10 cellular contexts compared by ENCODE assay signal in genomic region chr1:229440821-229441537, GRCh38. TPM values are rescaled to one million over a fixed set of nuclear protein-coding genes. Genes with fewer than 3 reads are reported as not detected.
DNase-seq lines count a peak whose midpoint lies in the region; ATAC-seq and TF ChIP-seq lines count a peak whose summit lies in the region.
"Had no signal": no experiment of that assay in that cellular context is flagged by ENCODE, and none has a peak within 500 bp of the region (broad histone marks: within the 10 kb centered on the region; RNA-seq: fewer than 3 reads in every experiment).

No MANE protein-coding gene starts in this region.

- POLR2A ChIA-PET in activated CD8-positive, alpha-beta T cell treated with anti-CD3 and anti-CD28 coated beads, Interleukin-2, amount 10 ng/mL, durations not matched to agents 7 days and 5 days (lab: Charles Lee), result interaction anchor here (0.6 to 1.4 kb wide), 3 partner anchors 14 to 68 kb away, joined by 3 to 5 read pairs (median 3); no protein-coding TSS in a partner anchor

- no peaks in the 10 kb centered on the region for H3K79me2 ChIP-seq in mesendoderm (ENCODE audit: control insufficient read depth, insufficient read depth, low read length)

- TF ChIP-seq POLR2A in vagina (IDR thresholded peaks at IDR 0.05) (no peak), Peyer's patch (IDR thresholded peaks at IDR 0.05) (no peak)

- ATAC-seq in HG02884 (IDR thresholded peaks at IDR 0.05; ENCODE audit: unreplicated experiment), result peak; percentile 98
- ATAC-seq in activated CD8-positive, alpha-beta T cell treated with anti-CD3 and anti-CD28 coated beads, Interleukin-2, amount 10 ng/mL, durations not matched to agents 7 days and 5 days, result peak; percentile 94

- no peak overlapping the region for H4K8ac ChIP-seq in mesendoderm (ENCODE audit: low read depth, low read length)

- no peak overlapping the region for H4K5ac ChIP-seq in mesendoderm (ENCODE audit: low read length)

- intact Hi-C loops in activated CD4-positive, alpha-beta T cell treated with anti-CD3 and anti-CD28 coated beads, Interleukin-2, amount 10 ng/mL, durations not matched to agents 24 days and 14 days (cut with micrococcal nuclease), result loop anchor here (1.0 to 10.0 kb wide), 8 partner anchors 11 to 1101 kb away; partner anchors contain the start of genes ABCB10 and RAB4A
- intact Hi-C loops in vagina (cut with DNase I), result no loop called here

- no peak overlapping the region for H2BK15ac ChIP-seq in mesendoderm (replicated peaks; ENCODE audit: low read depth)

- WGBS in mesendoderm (ENCODE audit: extremely low coverage, insufficient coverage, low lambda C conversion rate), result 100% methylated on average over 1 of the region's 6 CpGs

- peak overlapping the region; percentile 52 for H3K4me3 Mint-ChIP-seq in activated CD4-positive, alpha-beta T cell treated with anti-CD3 and anti-CD28 coated beads, Interleukin-2, amount 10 ng/mL, durations not matched to agents 24 days and 14 days
- peak overlapping the region; percentile 10 for H3K4me3 Mint-ChIP-seq in activated CD8-positive, alpha-beta T cell treated with anti-CD3 and anti-CD28 coated beads, Interleukin-2, amount 10 ng/mL, durations not matched to agents 7 days and 5 days
- no peak overlapping the region for H3K4me3 Mint-ChIP-seq in nephron progenitor cell

- no peak overlapping the region for H3K18ac ChIP-seq in mesendoderm (ENCODE audit: low read length)

- H3K27ac ChIP-seq in vagina, result no peak overlapping the region
- no peak overlapping the region for H3K27ac ChIP-seq in mesendoderm (ENCODE audit: low read depth, low read length)
- H3K27ac ChIP-seq in Peyer's patch, result no peak overlapping the region
- H3K27ac ChIP-seq: BLaER1 had no signal

- peak overlapping the region; percentile 81 for H3K27ac Mint-ChIP-seq in activated CD4-positive, alpha-beta T cell treated with anti-CD3 and anti-CD28 coated beads, Interleukin-2, amount 10 ng/mL, durations not matched to agents 24 days and 14 days
- H3K27ac Mint-ChIP-seq in activated CD8-positive, alpha-beta T cell treated with anti-CD3 and anti-CD28 coated beads, Interleukin-2, amount 10 ng/mL, durations not matched to agents 7 days and 5 days, result peak overlapping the region; percentile 73
- peak overlapping the region; percentile 30 for H3K27ac Mint-ChIP-seq in nephron progenitor cell

- H3K9me3 ChIP-seq in vagina (no peaks in the 10 kb centered on the region), Peyer's patch (no peaks in the 10 kb centered on the region)
- H3K9me3 ChIP-seq: BLaER1 had no signal

- H3K4me1 Mint-ChIP-seq in activated CD4-positive, alpha-beta T cell treated with anti-CD3 and anti-CD28 coated beads, Interleukin-2, amount 10 ng/mL, durations not matched to agents 24 days and 14 days, result peaks cover 24% of the 10 kb centered on the region
- peaks cover 30% of the 10 kb centered on the region for H3K4me1 Mint-ChIP-seq in activated CD8-positive, alpha-beta T cell treated with anti-CD3 and anti-CD28 coated beads, Interleukin-2, amount 10 ng/mL, durations not matched to agents 7 days and 5 days (ENCODE audit: low read depth)
- peaks cover 8% of the 10 kb centered on the region for H3K4me1 Mint-ChIP-seq in nephron progenitor cell

- CTCF ChIA-PET in activated CD8-positive, alpha-beta T cell treated with anti-CD3 and anti-CD28 coated beads, Interleukin-2, amount 10 ng/mL, durations not matched to agents 7 days and 5 days (lab: Charles Lee), result interaction anchor here (0.7 to 3.1 kb wide), 8 partner anchors 10 to 183 kb away, joined by 3 to 16 read pairs (median 8); no protein-coding TSS in a partner anchor

- H3K36me3 Mint-ChIP-seq in activated CD4-positive, alpha-beta T cell treated with anti-CD3 and anti-CD28 coated beads, Interleukin-2, amount 10 ng/mL, durations not matched to agents 24 days and 14 days (ENCODE audit: low read depth), result peaks cover 51% of the 10 kb centered on the region
- H3K36me3 Mint-ChIP-seq in activated CD8-positive, alpha-beta T cell treated with anti-CD3 and anti-CD28 coated beads, Interleukin-2, amount 10 ng/mL, durations not matched to agents 7 days and 5 days (ENCODE audit: low read depth), result peaks cover 44% of the 10 kb centered on the region
- H3K36me3 Mint-ChIP-seq in nephron progenitor cell (ENCODE audit: low read depth), result peaks cover 51% of the 10 kb centered on the region

- H2BK120ac ChIP-seq in mesendoderm (ENCODE audit: low read depth, low read length), result no peak overlapping the region

- H3K27me3 Mint-ChIP-seq in activated CD4-positive, alpha-beta T cell treated with anti-CD3 and anti-CD28 coated beads, Interleukin-2, amount 10 ng/mL, durations not matched to agents 24 days and 14 days, result peaks cover 17% of the 10 kb centered on the region
- peaks cover 9% of the 10 kb centered on the region for H3K27me3 Mint-ChIP-seq in activated CD8-positive, alpha-beta T cell treated with anti-CD3 and anti-CD28 coated beads, Interleukin-2, amount 10 ng/mL, durations not matched to agents 7 days and 5 days (ENCODE audit: low read depth)
- peaks cover 23% of the 10 kb centered on the region for H3K27me3 Mint-ChIP-seq in nephron progenitor cell (ENCODE audit: low read depth, poor library complexity)

- H3K56ac ChIP-seq in mesendoderm (ENCODE audit: low read length), result no peak overlapping the region

- no peak overlapping the region for H2AK5ac ChIP-seq in mesendoderm (ENCODE audit: low read length)

- no peak overlapping the region for H3K9ac ChIP-seq in mesendoderm (ENCODE audit: low read length)
- H3K9ac ChIP-seq: BLaER1 had no signal

- H3K4me3 ChIP-seq in vagina (no peak overlapping the region), mesendoderm (ENCODE audit: low read length) (no peak overlapping the region), Peyer's patch (no peak overlapping the region)
- H3K4me3 ChIP-seq: BLaER1 had no signal

- no peak overlapping the region for H3K23ac ChIP-seq in mesendoderm (ENCODE audit: low read length)

- H3K9me3 Mint-ChIP-seq in activated CD4-positive, alpha-beta T cell treated with anti-CD3 and anti-CD28 coated beads, Interleukin-2, amount 10 ng/mL, durations not matched to agents 24 days and 14 days, result no peaks in the 10 kb centered on the region
- H3K9me3 Mint-ChIP-seq in activated CD8-positive, alpha-beta T cell treated with anti-CD3 and anti-CD28 coated beads, Interleukin-2, amount 10 ng/mL, durations not matched to agents 7 days and 5 days (ENCODE audit: insufficient read depth), result no peaks in the 10 kb centered on the region
- H3K9me3 Mint-ChIP-seq in nephron progenitor cell, result no peaks in the 10 kb centered on the region

- peak; percentile 77 for DNase-seq in activated CD4-positive, alpha-beta T cell treated with anti-CD3 and anti-CD28 coated beads, Interleukin-2, amount 10 ng/mL, durations not matched to agents 24 days and 14 days
- DNase-seq in activated CD4-positive, alpha-beta T cell treated with anti-CD3 and anti-CD28 coated beads for 4 hours, result no peak
- DNase-seq in activated CD8-positive, alpha-beta T cell treated with anti-CD3 and anti-CD28 coated beads, Interleukin-2, amount 10 ng/mL, durations not matched to agents 7 days and 5 days, result peak; percentile 56
- DNase-seq in nephron progenitor cell, result no peak
- DNase-seq in vagina (ENCODE audit: extremely low spot score in 2 of 2), result no peak
- DNase-seq in mesendoderm, result no peak
- DNase-seq in Peyer's patch, result no peak

- H3K27me3 ChIP-seq in vagina (no peaks in the 10 kb centered on the region), mesendoderm (ENCODE audit: insufficient read depth, low read length, poor library complexity) (no peaks in the 10 kb centered on the region), Peyer's patch (no peaks in the 10 kb centered on the region)
- H3K27me3 ChIP-seq: BLaER1 had no signal

- H3K79me1 ChIP-seq in mesendoderm (ENCODE audit: low read length), result no peaks in the 10 kb centered on the region

- no peak for TF ChIP-seq CTCF in nephron progenitor cell (IDR thresholded peaks at IDR 0.05)
- no peak for TF ChIP-seq CTCF in vagina (IDR thresholded peaks at IDR 0.05)
- TF ChIP-seq CTCF in Peyer's patch (IDR thresholded peaks at IDR 0.05), result no peak

- H3K36me3 ChIP-seq in vagina (peaks cover 0 to 44% of the 10 kb centered on the region in 2 donors), mesendoderm (ENCODE audit: control insufficient read depth, insufficient read depth, low read length) (peaks cover 1% of the 10 kb centered on the region), Peyer's patch (peaks cover 0 to 43% (median 2%) of the 10 kb centered on the region in 3 donors)

- no peak overlapping the region for H2BK5ac ChIP-seq in mesendoderm (ENCODE audit: low read length)

- no peak overlapping the region for H3K4ac ChIP-seq in mesendoderm (ENCODE audit: low read depth, low read length)

- H3K4me1 ChIP-seq in vagina (no peaks in the 10 kb centered on the region), mesendoderm (ENCODE audit: control insufficient read depth, low read depth, low read length) (no peaks in the 10 kb centered on the region), Peyer's patch (no peaks in the 10 kb centered on the region)
- H3K4me1 ChIP-seq: BLaER1 had no signal

- no peak overlapping the region for H3K4me2 ChIP-seq in mesendoderm (ENCODE audit: low read length)
- H3K4me2 ChIP-seq: BLaER1 had no signal

RNA-seq across cellular contexts. Expression of gene ACTA1, which starts 7.1 kb away (rescaled TPM):
- not detected in 2 replicates for total RNA-seq in activated CD4-positive, alpha-beta T cell treated with anti-CD3 and anti-CD28 coated beads, Interleukin-2, amount 10 ng/mL, durations not matched to agents 24 days and 14 days
- total RNA-seq in activated CD8-positive, alpha-beta T cell treated with anti-CD3 and anti-CD28 coated beads, Interleukin-2, amount 10 ng/mL, durations not matched to agents 7 days and 5 days, result not detected
- total RNA-seq in vagina (not detected), Peyer's patch (1 to 10 TPM in 1 of 4 donors, not detected in 3; 3.3 TPM)
- polyA plus RNA-seq in mesendoderm (2013, experiment 1 of 2), result 88.0 TPM
- polyA plus RNA-seq in mesendoderm (2013, experiment 2 of 2), result 101 TPM
- total RNA-seq: activated CD8-positive, alpha-beta memory T cell treated with anti-CD3 and anti-CD28 coated beads for 36 hours had no signal

Comparison
In these comparisons a context has a peak if more than half of its experiments do, and no peak if none do; other contexts are left out.
1. DNase-seq: peak in activated CD4-positive, alpha-beta T cell treated with anti-CD3 and anti-CD28 coated beads, Interleukin-2, amount 10 ng/mL, durations not matched to agents 24 days and 14 days (single experiment) and activated CD8-positive, alpha-beta T cell treated with anti-CD3 and anti-CD28 coated beads, Interleukin-2, amount 10 ng/mL, durations not matched to agents 7 days and 5 days (single experiment); none in activated CD4-positive, alpha-beta T cell treated with anti-CD3 and anti-CD28 coated beads for 4 hours (0 of 2), nephron progenitor cell (single experiment), vagina (0 of 2), mesendoderm (single experiment) and Peyer's patch (0 of 3).
2. H3K27ac Mint-ChIP-seq: peak in every context shown above with its lines; median percentile 81 in activated CD4-positive, alpha-beta T cell treated with anti-CD3 and anti-CD28 coated beads, Interleukin-2, amount 10 ng/mL, durations not matched to agents 24 days and 14 days; 73 in activated CD8-positive, alpha-beta T cell treated with anti-CD3 and anti-CD28 coated beads, Interleukin-2, amount 10 ng/mL, durations not matched to agents 7 days and 5 days; 30 in nephron progenitor cell.